Comparison of ENCODE assay signal across 8 cellular contexts in genomic region chr21:44297525-44298290, GRCh38. TPM values are rescaled to one million over a fixed set of nuclear protein-coding genes. Genes with fewer than 3 reads are reported as not detected.
DNase-seq lines count a peak whose midpoint lies in the region; ATAC-seq, FAIRE-seq and TF ChIP-seq lines count a peak whose summit lies in the region.

No MANE protein-coding gene starts in this region.

- H3K27me3 ChIP-seq in kidney epithelial cell (ENCODE audit: control insufficient read depth, insufficient read depth, low read length), result peaks cover 29% of the 10 kb centered on the region

- TF ChIP-seq CTCF in kidney epithelial cell (IDR thresholded peaks at IDR 0.05; ENCODE audit: insufficient read depth, low read length, poor library complexity, severe bottlenecking), result peak; percentile 86

- TF ChIP-seq POLR2A in H54 (IDR thresholded peaks at IDR 0.05; ENCODE audit: low read depth, low read length), result no peak

- ATAC-seq in HG03571 (IDR thresholded peaks at IDR 0.05; ENCODE audit: unreplicated experiment), result no peak

- no peak overlapping the region for H3K4me3 ChIP-seq in kidney epithelial cell (ENCODE audit: low read depth, low read length)

- no peaks in the 10 kb centered on the region for H3K36me3 ChIP-seq in kidney epithelial cell (ENCODE audit: control insufficient read depth, insufficient read depth, low read length)

- DNase-seq in AML-193 (lab: John Stamatoyannopoulos, UW) (peak; percentile 75 to 78), H54 (ENCODE audit: insufficient read length, low spot score) (peak; percentile 99), NCI-H446 treated with DMSO at 0.1 percent for 48 hours (lab: John Stamatoyannopoulos, UW) (peak; percentile 34), kidney epithelial cell (ENCODE audit: low read depth) (no peak)
- peak; percentile 65 for DNase-seq in activated CD4-positive, CD25-positive, alpha-beta regulatory T cell treated with anti-CD3 and anti-CD28 coated beads, Interleukin-2, amount 50 U/mL, for 72 hours
- peak; percentile 69 for DNase-seq in central memory CD4-positive, alpha-beta T cell
- DNase-seq in stimulated activated CD4-positive, alpha-beta T cell treated with anti-CD3 and anti-CD28 coated beads, Interleukin-1b, Interleukin-23, amount 100 ng/mL, for 48 hours, result peak; percentile 76

- no peak for FAIRE-seq in H54 (lab: Jason Lieb, UNC)

RNA-seq across cellular contexts. Expression of gene PFKL, which starts 2.1 kb away (rescaled TPM):
- total RNA-seq in kidney epithelial cell, result 75.8 and 89.9 TPM in 2 replicates

RNA-seq across cellular contexts. Expression of gene AIRE, which starts 12.0 kb away (rescaled TPM):
- total RNA-seq in kidney epithelial cell, result 0.17 TPM in 1 of 2 replicates, not detected in the other

RNA-seq across cellular contexts. Expression of gene DNMT3L, which starts 36.0 kb away (rescaled TPM):
- not detected in 2 replicates for total RNA-seq in kidney epithelial cell

RNA-seq across cellular contexts. Expression of gene CFAP410, which starts 41.5 kb away (rescaled TPM):
- 20.2 and 27.0 TPM in 2 replicates for total RNA-seq in kidney epithelial cell

RNA-seq across cellular contexts. Expression of gene TRPM2, which starts 55.7 kb away (rescaled TPM):
- 2.8 and 2.9 TPM in 2 replicates for total RNA-seq in kidney epithelial cell
